In genomic region chr10:103800110-103800509, GRCh38 we compare ENCODE assay signal across 17 cellular contexts. TPM values are rescaled to one million over a fixed set of nuclear protein-coding genes. Genes with fewer than 3 reads are reported as not detected.
DNase-seq lines count a peak whose midpoint lies in the region; ATAC-seq, FAIRE-seq and TF ChIP-seq lines count a peak whose summit lies in the region.
"Had no signal": no experiment of that assay in that cellular context is flagged by ENCODE, and none has a peak within 500 bp of the region (broad histone marks: within the 10 kb centered on the region; RNA-seq: fewer than 3 reads in every experiment).

No MANE protein-coding gene starts in this region.

- H3K9me3 Mint-ChIP-seq in activated CD4-positive, alpha-beta T cell treated with anti-CD3 and anti-CD28 coated beads, Interleukin-2, amount 10 ng/mL, durations not matched to agents 24 days and 14 days, result no peaks in the 10 kb centered on the region
- no peaks in the 10 kb centered on the region for H3K9me3 Mint-ChIP-seq in neural progenitor cell
- H3K9me3 Mint-ChIP-seq: activated naive CD8-positive, alpha-beta T cell treated with anti-CD3 and anti-CD28 coated beads for 36 hours; activated T-cell treated with anti-CD3 and anti-CD28 coated beads, Interleukin-2, amount 50 U/mL, for 24 hours; CD4-positive, alpha-beta T cell; dendritic cell treated with granulocyte-macrophage colony-stimulating factor and Interleukin-4, amounts not matched to agents 40 ng/mL and 50 ng/mL, for 4 days had no signal

- 0 out of 2 replicates have a peak overlapping the region, but pooled peaks have one; percentile 10 for H3K56ac ChIP-seq in IMR-90 (ENCODE audit: extremely low read depth, insufficient read depth, low read length)

- peaks cover 28% of the 10 kb centered on the region for H3K4me1 Mint-ChIP-seq in activated CD4-positive, alpha-beta T cell treated with anti-CD3 and anti-CD28 coated beads, Interleukin-2, amount 10 ng/mL, durations not matched to agents 24 days and 14 days
- peaks cover 22% of the 10 kb centered on the region for H3K4me1 Mint-ChIP-seq in neural progenitor cell

- peak overlapping the region; percentile 66 for H2BK20ac ChIP-seq in IMR-90 (ENCODE audit: low read depth, low read length)

- POLR2A ChIA-PET in IMR-90 (lab: Charles Lee; ENCODE audit: unreplicated experiment), result no interaction called here

- peak overlapping the region; percentile 43; the same call in 1 of the 2 replicates for H3K18ac ChIP-seq in IMR-90 (ENCODE audit: low read depth, low read length)

- H3K4me3 ChIP-seq in IMR-90 (ENCODE audit: insufficient read depth, low read depth, low read length) (no peak overlapping the region), bronchial epithelial cell (ENCODE audit: low read depth, low read length) (no peak overlapping the region), neural progenitor cell (no peak overlapping the region)
- H3K4me3 ChIP-seq in effector memory CD4-positive, alpha-beta T cell (ENCODE audit: insufficient read depth, low read depth, low read length, poor library complexity, severe bottlenecking), result no peak overlapping the region

- peak overlapping the region; percentile 34 for H3K4me3 Mint-ChIP-seq in activated CD4-positive, alpha-beta T cell treated with anti-CD3 and anti-CD28 coated beads, Interleukin-2, amount 10 ng/mL, durations not matched to agents 24 days and 14 days
- H3K4me3 Mint-ChIP-seq in neural progenitor cell, result no peak overlapping the region
- H3K4me3 Mint-ChIP-seq: activated naive CD8-positive, alpha-beta T cell treated with anti-CD3 and anti-CD28 coated beads for 36 hours; activated T-cell treated with anti-CD3 and anti-CD28 coated beads, Interleukin-2, amount 50 U/mL, for 24 hours; CD4-positive, alpha-beta T cell; dendritic cell treated with granulocyte-macrophage colony-stimulating factor and Interleukin-4, amounts not matched to agents 40 ng/mL and 50 ng/mL, for 4 days had no signal

- dilution Hi-C loops in IMR-90 (cut with HindIII; ENCODE audit: low sequenced_read_pairs, unreplicated experiment), result no loop called here

- in situ Hi-C loops in IMR-90 (cut with MboI; ENCODE audit: low sequenced_read_pairs), result no loop called here

- H3K36me3 ChIP-seq in IMR-90 (ENCODE audit: control insufficient read depth, insufficient read depth, low read length) (peaks cover 2% of the 10 kb centered on the region; the same call in 1 of the 2 replicates), bronchial epithelial cell (ENCODE audit: control insufficient read depth, insufficient read depth, low read length) (peaks cover 22% of the 10 kb centered on the region), neural progenitor cell (no peaks in the 10 kb centered on the region)
- no peaks in the 10 kb centered on the region for H3K36me3 ChIP-seq in effector memory CD4-positive, alpha-beta T cell (ENCODE audit: control insufficient read depth, insufficient read depth, low read length)
- H3K36me3 ChIP-seq: brain microvascular endothelial cell had no signal

- H2AK9ac ChIP-seq in IMR-90 (replicated peaks; ENCODE audit: low read depth, low read length, poor library complexity), result peak overlapping the region; percentile 57

- peak overlapping the region; percentile 56 for H3K27ac Mint-ChIP-seq in activated CD4-positive, alpha-beta T cell treated with anti-CD3 and anti-CD28 coated beads, Interleukin-2, amount 10 ng/mL, durations not matched to agents 24 days and 14 days
- no peak overlapping the region for H3K27ac Mint-ChIP-seq in neural progenitor cell
- H3K27ac Mint-ChIP-seq: activated naive CD8-positive, alpha-beta T cell treated with anti-CD3 and anti-CD28 coated beads for 36 hours; dendritic cell treated with granulocyte-macrophage colony-stimulating factor and Interleukin-4, amounts not matched to agents 40 ng/mL and 50 ng/mL, for 4 days had no signal

- peak overlapping the region; percentile 72; the same call in 1 of the 2 replicates for H2AK5ac ChIP-seq in IMR-90 (ENCODE audit: low read depth, low read length)

- H3K9me3 ChIP-seq in IMR-90 (ENCODE audit: control insufficient read depth, insufficient read depth, low read length), result no peaks in the 10 kb centered on the region
- H3K9me3 ChIP-seq in neural progenitor cell (ENCODE audit: low read depth), result no peaks in the 10 kb centered on the region
- H3K9me3 ChIP-seq in effector memory CD4-positive, alpha-beta T cell (ENCODE audit: control insufficient read depth, low read length), result no peaks in the 10 kb centered on the region

- DNase-seq in activated CD4-positive, alpha-beta T cell treated with anti-CD3 and anti-CD28 coated beads, Interleukin-2, amount 10 ng/mL, durations not matched to agents 24 days and 14 days, result no peak
- no peak for DNase-seq in activated CD4-positive, alpha-beta T cell treated with anti-CD3 and anti-CD28 coated beads for 1 hour
- DNase-seq in IMR-90 (no peak), bronchial epithelial cell (ENCODE audit: low read depth) (no peak), neural progenitor cell (ENCODE audit: low spot score) (no peak), GM12892 (ENCODE audit: insufficient read length) (no peak), left lobe of liver (ENCODE audit: low spot score) (no peak)
- DNase-seq in effector memory CD4-positive, alpha-beta T cell, result no peak
- DNase-seq: brain microvascular endothelial cell, DMS79, H7, NCI-H1436 treated with DMSO at 0.1 percent for 48 hours, T-helper 9 cell had no signal

- H3K27me3 Mint-ChIP-seq in activated CD4-positive, alpha-beta T cell treated with anti-CD3 and anti-CD28 coated beads, Interleukin-2, amount 10 ng/mL, durations not matched to agents 24 days and 14 days, result peaks cover 6% of the 10 kb centered on the region
- H3K27me3 Mint-ChIP-seq in neural progenitor cell (ENCODE audit: insufficient read depth, low read depth), result peaks cover 19% of the 10 kb centered on the region
- H3K27me3 Mint-ChIP-seq: activated T-cell treated with anti-CD3 and anti-CD28 coated beads, Interleukin-2, amount 50 U/mL, for 24 hours; CD4-positive, alpha-beta T cell had no signal

- H4K8ac ChIP-seq in IMR-90 (ENCODE audit: low read depth in 2 of 2, low read length in 2 of 2), result no peak overlapping the region

- no peak overlapping the region for H3K4me2 ChIP-seq in IMR-90 (ENCODE audit: low read depth, low read length)
- H3K4me2 ChIP-seq in neural progenitor cell, result peak overlapping the region; percentile 24

- peaks cover 16% of the 10 kb centered on the region for H3K4me1 ChIP-seq in IMR-90 (ENCODE audit: control insufficient read depth, insufficient read depth, low read length)
- H3K4me1 ChIP-seq in neural progenitor cell, result peaks cover 26% of the 10 kb centered on the region
- peaks cover 3% of the 10 kb centered on the region for H3K4me1 ChIP-seq in effector memory CD4-positive, alpha-beta T cell (ENCODE audit: control insufficient read depth, insufficient read depth, low read length, poor library complexity, severe bottlenecking)

- H3K23ac ChIP-seq in IMR-90 (ENCODE audit: low read depth, low read length), result peak overlapping the region; percentile 60; the same call in 1 of the 2 replicates

- H3K79me2 ChIP-seq in neural progenitor cell (ENCODE audit: low read depth), result no peaks in the 10 kb centered on the region

- CTCF ChIA-PET in IMR-90 (lab: Yijun Ruan, JAX), result interaction anchor here (1.3 to 1.4 kb wide), 2 partner anchors 18 to 22 kb away, joined by 3 to 8 read pairs; no protein-coding TSS in a partner anchor

- TF ChIP-seq POLR2A in IMR-90 (IDR thresholded peaks at IDR 0.05; ENCODE audit: low read depth, low read length) (no peak), GM12892 (IDR thresholded peaks at IDR 0.05; ENCODE audit: low read depth, low read length) (no peak)

- no peak overlapping the region for H2AFZ ChIP-seq in IMR-90 (replicated peaks; ENCODE audit: low read length, poor library complexity)
- no peak overlapping the region for H2AFZ ChIP-seq in neural progenitor cell (replicated peaks)

- H4K20me1 ChIP-seq in IMR-90 (ENCODE audit: insufficient read depth, low read length) (peaks cover 11% of the 10 kb centered on the region; the same call in 1 of the 2 replicates), neural progenitor cell (ENCODE audit: low read depth) (peaks cover 5% of the 10 kb centered on the region)

- H3K79me1 ChIP-seq in IMR-90 (ENCODE audit: low read depth in 1 of 2, low read length in 2 of 2), result peaks cover 0 to 10% of the 10 kb centered on the region in 2 experiments; a peak in 2 of 4 replicates

- H3K27ac ChIP-seq in IMR-90 (ENCODE audit: insufficient read depth, low read length) (0 out of 2 replicates have a peak overlapping the region, but pooled peaks have one; percentile 5), neural progenitor cell (no peak overlapping the region)
- no peak overlapping the region for H3K27ac ChIP-seq in effector memory CD4-positive, alpha-beta T cell (ENCODE audit: insufficient read depth, low read length, poor library complexity, severe bottlenecking)
- H3K27ac ChIP-seq: brain microvascular endothelial cell had no signal

- no TSS peak for BruUV-seq in IMR-90 (replicated peaks; lab: Mats Ljungman, UMichigan)

- intact Hi-C loops in activated CD4-positive, alpha-beta T cell treated with anti-CD3 and anti-CD28 coated beads, Interleukin-2, amount 10 ng/mL, durations not matched to agents 24 days and 14 days (cut with micrococcal nuclease), result loop anchor here (5.0 kb wide), 1 partner anchor 43 kb away; no protein-coding TSS in a partner anchor
- intact Hi-C loops in IMR-90 (cut with micrococcal nuclease), result loop anchor here (2.0 kb wide), 1 partner anchor 15 kb away; no protein-coding TSS in a partner anchor

- ATAC-seq in IMR-90 (ENCODE audit: low read depth), result no peak
- no peak for ATAC-seq in left lobe of liver

- no CpG with 5 or more reads among the region's 3 CpGs for WGBS in IMR-90 (ENCODE audit: extremely low coverage in 2 of 2, insufficient read length in 1 of 2), 2 experiments

- H2BK120ac ChIP-seq in IMR-90 (ENCODE audit: low read depth, low read length), result peak overlapping the region; percentile 33

- H4K5ac ChIP-seq in IMR-90 (ENCODE audit: low read depth, low read length), result peak overlapping the region; percentile 10; the same call in 1 of the 2 replicates

- H3K14ac ChIP-seq in IMR-90 (replicated peaks; ENCODE audit: low read depth, low read length), result peak overlapping the region; percentile 65

- peak overlapping the region; percentile 27; the same call in 1 of the 3 replicates for H2BK15ac ChIP-seq in IMR-90 (ENCODE audit: low read depth, low read length)

- peaks cover 22% of the 10 kb centered on the region for H3K9me1 ChIP-seq in IMR-90 (ENCODE audit: insufficient read depth, low read length)

- H3K27me3 ChIP-seq in IMR-90 (ENCODE audit: control insufficient read depth, insufficient read depth, low read length), result no peaks in the 10 kb centered on the region
- H3K27me3 ChIP-seq in bronchial epithelial cell (ENCODE audit: control insufficient read depth, insufficient read depth, low read length), result no peaks in the 10 kb centered on the region
- no peaks in the 10 kb centered on the region for H3K27me3 ChIP-seq in neural progenitor cell
- no peaks in the 10 kb centered on the region for H3K27me3 ChIP-seq in effector memory CD4-positive, alpha-beta T cell (replicated peaks; ENCODE audit: control insufficient read depth, insufficient read depth, low read length, poor library complexity, severe bottlenecking)
- H3K27me3 ChIP-seq: brain microvascular endothelial cell had no signal

- no peak overlapping the region for H4K91ac ChIP-seq in IMR-90 (ENCODE audit: insufficient read depth, low read depth, low read length)

- TF ChIP-seq CTCF in IMR-90 (conservative IDR thresholded peaks at IDR 0.05; ENCODE audit: low read depth, low read length), result no peak
- no peak for TF ChIP-seq CTCF in bronchial epithelial cell (IDR thresholded peaks at IDR 0.05; ENCODE audit: insufficient read depth, low read length, severe bottlenecking)
- no peak for TF ChIP-seq CTCF in neural progenitor cell (IDR thresholded peaks at IDR 0.05)

- H3K9ac ChIP-seq in IMR-90 (ENCODE audit: low read depth, low read length) (no peak overlapping the region), neural progenitor cell (no peak overlapping the region)

- no peak for TF ChIP-seq RAD21 in IMR-90 (IDR thresholded peaks at IDR 0.05; ENCODE audit: low read length)

- peak; percentile 23 for FAIRE-seq in bronchial epithelial cell (lab: Jason Lieb, UNC)
- no peak for FAIRE-seq in GM12892 (lab: Jason Lieb, UNC)

- H3K36me3 Mint-ChIP-seq in activated CD4-positive, alpha-beta T cell treated with anti-CD3 and anti-CD28 coated beads, Interleukin-2, amount 10 ng/mL, durations not matched to agents 24 days and 14 days (ENCODE audit: low read depth), result no peaks in the 10 kb centered on the region
- H3K36me3 Mint-ChIP-seq in neural progenitor cell, result peaks cover 21% of the 10 kb centered on the region
- H3K36me3 Mint-ChIP-seq: activated naive CD8-positive, alpha-beta T cell treated with anti-CD3 and anti-CD28 coated beads for 36 hours had no signal

- H2BK5ac ChIP-seq in IMR-90 (ENCODE audit: low read depth, low read length, poor library complexity, severe bottlenecking), result peak overlapping the region; percentile 74

- peak overlapping the region; percentile 43 for H3K4ac ChIP-seq in IMR-90 (ENCODE audit: low read depth, low read length)

- peaks cover 24% of the 10 kb centered on the region for H3F3A ChIP-seq in neural progenitor cell (ENCODE audit: low read depth)

RNA-seq across cellular contexts. Expression of gene SH3PXD2A, which starts 55.3 kb away (rescaled TPM):
- total RNA-seq in activated CD4-positive, alpha-beta T cell treated with anti-CD3 and anti-CD28 coated beads, Interleukin-2, amount 10 ng/mL, durations not matched to agents 24 days and 14 days, result 8.3 and 8.5 TPM in 2 replicates
- 6.3 and 6.7 TPM in 2 replicates for total RNA-seq in IMR-90 (2012; rRNA removed)
- 23.0 and 26.3 TPM in 2 replicates for polyA plus RNA-seq in IMR-90 (2012; rRNA removed)
- polyA plus RNA-seq in IMR-90 (2012; cell fraction: cytosol; rRNA removed), result 10.2 and 16.7 TPM in 2 replicates
- 51.9 and 61.4 TPM in 2 replicates for polyA plus RNA-seq in IMR-90 (2012; cell fraction: nucleus; rRNA removed; ENCODE audit: low replicate concordance)
- 12.4 and 16.1 TPM in 2 replicates for total RNA-seq in bronchial epithelial cell
- total RNA-seq in neural progenitor cell (ENCODE audit: low replicate concordance), result 2.3 and 4.7 TPM in 2 replicates
- polyA plus RNA-seq in GM12892 (2012; ENCODE audit: missing spikeins), result 6.5 TPM
- total RNA-seq in left lobe of liver, result 43.5 TPM
